Comparison of ENCODE assay signal across 10 cellular contexts in genomic region chr18:54260376-54261072, GRCh38. TPM values are rescaled to one million over a fixed set of nuclear protein-coding genes. Genes with fewer than 3 reads are reported as not detected.
DNase-seq lines count a peak whose midpoint lies in the region; ATAC-seq lines count a peak whose summit lies in the region.
"Had no signal": no experiment of that assay in that cellular context is flagged by ENCODE, and none has a peak within 500 bp of the region (broad histone marks: within the 10 kb centered on the region; RNA-seq: fewer than 3 reads in every experiment).

No MANE protein-coding gene starts in this region.

- H3K36me3 Mint-ChIP-seq in activated CD4-positive, alpha-beta T cell treated with anti-CD3 and anti-CD28 coated beads, Interleukin-2, amount 10 ng/mL, durations not matched to agents 24 days and 14 days (ENCODE audit: low read depth): no peaks in the 10 kb centered on the region
- H3K36me3 Mint-ChIP-seq in activated T-helper 17 cell treated with anti-CD3 and anti-CD28 coated beads, Interleukin-2, amount 50 U/mL, for 72 hours (ENCODE audit: low read depth): peaks cover 10% of the 10 kb centered on the region
- H3K36me3 Mint-ChIP-seq in stimulated activated effector memory CD8-positive, alpha-beta T cell treated with anti-CD3 and anti-CD28 coated beads, Interleukin-12 subunit alpha, Interleukin-12 subunit beta, amount 100 ng/mL, for 72 hours: peaks cover 17% of the 10 kb centered on the region

- peaks cover 35% of the 10 kb centered on the region for H3K4me1 Mint-ChIP-seq in activated CD4-positive, alpha-beta T cell treated with anti-CD3 and anti-CD28 coated beads, Interleukin-2, amount 10 ng/mL, durations not matched to agents 24 days and 14 days
- peaks cover 28% of the 10 kb centered on the region for H3K4me1 Mint-ChIP-seq in activated T-helper 17 cell treated with anti-CD3 and anti-CD28 coated beads, Interleukin-2, amount 50 U/mL, for 72 hours
- H3K4me1 Mint-ChIP-seq in stimulated activated effector memory CD8-positive, alpha-beta T cell treated with anti-CD3 and anti-CD28 coated beads, Interleukin-12 subunit alpha, Interleukin-12 subunit beta, amount 100 ng/mL, for 72 hours: peaks cover 49% of the 10 kb centered on the region

- ATAC-seq in HG02973 (IDR thresholded peaks at IDR 0.05; ENCODE audit: unreplicated experiment): peak; percentile 37
- peak; percentile 47 for ATAC-seq in activated T-helper 17 cell treated with anti-CD3 and anti-CD28 coated beads, Interleukin-2, amount 50 U/mL, for 72 hours (replicated peaks)
- peak; percentile 62 for ATAC-seq in stimulated activated effector memory CD8-positive, alpha-beta T cell treated with anti-CD3 and anti-CD28 coated beads, Interleukin-12 subunit alpha, Interleukin-12 subunit beta, amount 100 ng/mL, for 72 hours

- peak overlapping the region; percentile 96 for H3K27ac Mint-ChIP-seq in activated CD4-positive, alpha-beta T cell treated with anti-CD3 and anti-CD28 coated beads, Interleukin-2, amount 10 ng/mL, durations not matched to agents 24 days and 14 days
- peak overlapping the region; percentile 90 for H3K27ac Mint-ChIP-seq in activated T-helper 17 cell treated with anti-CD3 and anti-CD28 coated beads, Interleukin-2, amount 50 U/mL, for 72 hours
- peak overlapping the region; percentile 94 for H3K27ac Mint-ChIP-seq in stimulated activated effector memory CD8-positive, alpha-beta T cell treated with anti-CD3 and anti-CD28 coated beads, Interleukin-12 subunit alpha, Interleukin-12 subunit beta, amount 100 ng/mL, for 72 hours
- H3K27ac Mint-ChIP-seq: HFFc6 had no signal

- no peaks in the 10 kb centered on the region for H3K9me3 Mint-ChIP-seq in activated CD4-positive, alpha-beta T cell treated with anti-CD3 and anti-CD28 coated beads, Interleukin-2, amount 10 ng/mL, durations not matched to agents 24 days and 14 days
- H3K9me3 Mint-ChIP-seq in activated T-helper 17 cell treated with anti-CD3 and anti-CD28 coated beads, Interleukin-2, amount 50 U/mL, for 72 hours: no peaks in the 10 kb centered on the region
- no peaks in the 10 kb centered on the region for H3K9me3 Mint-ChIP-seq in stimulated activated effector memory CD8-positive, alpha-beta T cell treated with anti-CD3 and anti-CD28 coated beads, Interleukin-12 subunit alpha, Interleukin-12 subunit beta, amount 100 ng/mL, for 72 hours
- H3K9me3 Mint-ChIP-seq: HFFc6 had no signal

- peak overlapping the region; percentile 71 for H3K4me3 Mint-ChIP-seq in activated CD4-positive, alpha-beta T cell treated with anti-CD3 and anti-CD28 coated beads, Interleukin-2, amount 10 ng/mL, durations not matched to agents 24 days and 14 days
- peak overlapping the region; percentile 72 for H3K4me3 Mint-ChIP-seq in activated T-helper 17 cell treated with anti-CD3 and anti-CD28 coated beads, Interleukin-2, amount 50 U/mL, for 72 hours
- peak overlapping the region; percentile 56 for H3K4me3 Mint-ChIP-seq in stimulated activated effector memory CD8-positive, alpha-beta T cell treated with anti-CD3 and anti-CD28 coated beads, Interleukin-12 subunit alpha, Interleukin-12 subunit beta, amount 100 ng/mL, for 72 hours
- H3K4me3 Mint-ChIP-seq: HFFc6 had no signal

- DNase-seq in activated CD4-positive, alpha-beta T cell treated with anti-CD3 and anti-CD28 coated beads, Interleukin-2, amount 10 ng/mL, durations not matched to agents 24 days and 14 days: no peak
- no peak for DNase-seq in activated CD4-positive, alpha-beta T cell treated with anti-CD3 and anti-CD28 coated beads for 4 hours
- no peak for DNase-seq in stimulated activated effector memory CD8-positive, alpha-beta T cell treated with anti-CD3 and anti-CD28 coated beads, Interleukin-12 subunit alpha, Interleukin-12 subunit beta, amount 100 ng/mL, for 72 hours (ENCODE audit: low spot score in 2 of 2)
- DNase-seq in glomerular visceral epithelial cell (ENCODE audit: extremely low spot score) (no peak), NCI-H1694 treated with DMSO at 0.1 percent for 48 hours (lab: John Stamatoyannopoulos, UW) (no peak), HUDEP-2 (lab: John Stamatoyannopoulos, UW; ENCODE audit: unreplicated experiment in 76 of 76) (no peak)
- DNase-seq: ACHN, HFFc6 had no signal

- H3K27me3 Mint-ChIP-seq in activated CD4-positive, alpha-beta T cell treated with anti-CD3 and anti-CD28 coated beads, Interleukin-2, amount 10 ng/mL, durations not matched to agents 24 days and 14 days: no peaks in the 10 kb centered on the region
- H3K27me3 Mint-ChIP-seq in activated T-helper 17 cell treated with anti-CD3 and anti-CD28 coated beads, Interleukin-2, amount 50 U/mL, for 72 hours: no peaks in the 10 kb centered on the region

- intact Hi-C loops in activated CD4-positive, alpha-beta T cell treated with anti-CD3 and anti-CD28 coated beads, Interleukin-2, amount 10 ng/mL, durations not matched to agents 24 days and 14 days (cut with micrococcal nuclease): loop anchor here (1.0 to 10.0 kb wide), 4 partner anchors 9 to 454 kb away; partner anchors contain the start of gene POLI

RNA-seq across cellular contexts. Expression of gene POLI, which starts 8.8 kb away (rescaled TPM):
- total RNA-seq in activated CD4-positive, alpha-beta T cell treated with anti-CD3 and anti-CD28 coated beads, Interleukin-2, amount 10 ng/mL, durations not matched to agents 24 days and 14 days: 12.1 and 15.1 TPM in 2 replicates
- 10 to 100 TPM; 13.4 to 23.3 TPM for total RNA-seq in activated T-helper 17 cell treated with anti-CD3 and anti-CD28 coated beads, Interleukin-2, amount 50 U/mL, for 72 hours

RNA-seq across cellular contexts. Expression of gene MBD2, which starts 36.1 kb away (rescaled TPM):
- total RNA-seq in activated CD4-positive, alpha-beta T cell treated with anti-CD3 and anti-CD28 coated beads, Interleukin-2, amount 10 ng/mL, durations not matched to agents 24 days and 14 days: 195 and 200 TPM in 2 replicates
- total RNA-seq in activated T-helper 17 cell treated with anti-CD3 and anti-CD28 coated beads, Interleukin-2, amount 50 U/mL, for 72 hours: 100 to 1,000 TPM; 170 to 190 TPM
